ENCODE assay signal across 8 cellular contexts in the genomic region with DNA sequence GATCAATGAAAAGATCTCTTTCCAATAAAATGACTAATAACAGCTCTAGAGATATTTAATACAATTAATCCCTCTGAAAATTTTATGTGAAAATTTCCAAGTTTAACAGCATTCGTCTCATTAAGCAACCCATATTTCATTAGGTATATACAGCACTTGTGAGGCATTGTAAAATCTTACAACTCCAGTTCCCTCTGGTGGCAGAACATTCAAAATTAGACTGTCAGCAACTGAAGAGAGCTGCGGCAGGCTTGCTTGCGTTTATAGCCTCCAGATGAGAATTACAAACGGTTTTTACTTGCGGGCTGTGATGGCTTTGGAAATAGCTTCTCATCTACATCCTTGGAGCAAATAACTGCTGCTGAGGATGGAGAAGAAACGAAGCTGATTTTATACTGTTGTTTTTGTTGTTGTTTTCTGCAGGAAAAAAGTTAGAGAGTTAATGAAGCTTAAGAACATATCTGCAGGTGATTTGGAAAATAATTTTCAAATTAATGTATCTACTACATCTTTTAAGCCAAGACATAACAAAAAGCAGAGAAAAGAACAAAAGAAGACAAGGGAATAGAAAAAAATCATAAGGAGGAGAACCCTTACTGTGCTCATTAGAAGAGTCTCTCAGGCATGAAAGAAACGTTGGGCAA.
DNase-seq lines count a peak whose midpoint lies in the region; ATAC-seq, FAIRE-seq and TF ChIP-seq lines count a peak whose summit lies in the region.

No MANE protein-coding gene starts in this region.

- H3K4me3 Mint-ChIP-seq in progenitor cell of endocrine pancreas (ENCODE audit: low read depth), result no peak overlapping the region

- no peak overlapping the region for H3K4me3 ChIP-seq in fibroblast of mammary gland (ENCODE audit: control insufficient read depth, low read depth, low read length)
- no peak overlapping the region for H3K4me3 ChIP-seq in vagina

- no peaks in the 10 kb centered on the region for H3K36me3 ChIP-seq in vagina

- no peak for ATAC-seq in HG02870 (IDR thresholded peaks at IDR 0.05; ENCODE audit: unreplicated experiment)
- ATAC-seq in GM21723 (IDR thresholded peaks at IDR 0.05; ENCODE audit: unreplicated experiment), result no peak

- in situ Hi-C loops in KBM-7 (cut with MboI; ENCODE audit: low pct_unique_long_range_greater_than_20kb, low sequenced_read_pairs), result no loop called here

- no peaks in the 10 kb centered on the region for H3K9me3 ChIP-seq in vagina

- H3K27ac Mint-ChIP-seq in progenitor cell of endocrine pancreas, result peak overlapping the region; percentile 65

- no peak overlapping the region for H3K27ac ChIP-seq in vagina

- peak; percentile 83 for FAIRE-seq in H54 (lab: Jason Lieb, UNC)

- no peaks in the 10 kb centered on the region for H3K27me3 ChIP-seq in vagina

- no peaks in the 10 kb centered on the region for H3K27me3 Mint-ChIP-seq in progenitor cell of endocrine pancreas

- no peaks in the 10 kb centered on the region for H3K36me3 Mint-ChIP-seq in progenitor cell of endocrine pancreas (ENCODE audit: insufficient read depth)

- peak; percentile 51 for TF ChIP-seq CTCF in fibroblast of mammary gland (conservative IDR thresholded peaks at IDR 0.05; ENCODE audit: control insufficient read depth, insufficient read depth, low read depth, low read length)
- peak; percentile 46 for TF ChIP-seq CTCF in progenitor cell of endocrine pancreas (IDR thresholded peaks at IDR 0.05; ENCODE audit: unreplicated experiment)
- TF ChIP-seq CTCF in vagina (IDR thresholded peaks at IDR 0.05), result no peak

- no peaks in the 10 kb centered on the region for H3K4me1 ChIP-seq in vagina

- no peaks in the 10 kb centered on the region for H3K9me3 Mint-ChIP-seq in progenitor cell of endocrine pancreas (ENCODE audit: low read depth)

- DNase-seq in H54 (ENCODE audit: insufficient read length, low spot score) (no peak), OCI-M1 (lab: John Stamatoyannopoulos, UW) (peak; percentile 50), fibroblast of mammary gland (ENCODE audit: low read depth) (peak; percentile 83), progenitor cell of endocrine pancreas (ENCODE audit: low spot score, unreplicated experiment) (no peak), KBM-7 (no peak), vagina (ENCODE audit: extremely low spot score in 2 of 2) (no peak)

- intact Hi-C loops in vagina (cut with DNase I), result no loop called here

- TF ChIP-seq POLR2A in H54 (IDR thresholded peaks at IDR 0.05; ENCODE audit: low read depth, low read length) (no peak), vagina (IDR thresholded peaks at IDR 0.05) (no peak)

- H3K4me1 Mint-ChIP-seq in progenitor cell of endocrine pancreas (ENCODE audit: low read depth), result peaks cover 19% of the 10 kb centered on the region

Comparison
In these comparisons a context has a peak if more than half of its experiments do, and no peak if none do; other contexts are left out.
1. DNase-seq: peak in OCI-M1 (single experiment) and fibroblast of mammary gland (single experiment); none in H54 (single experiment), progenitor cell of endocrine pancreas (single experiment), KBM-7 (single experiment) and vagina (0 of 2).
2. CTCF ChIP-seq: peak in fibroblast of mammary gland (single experiment) and progenitor cell of endocrine pancreas (single experiment); none in vagina (0 of 3).